In the genomic region with DNA sequence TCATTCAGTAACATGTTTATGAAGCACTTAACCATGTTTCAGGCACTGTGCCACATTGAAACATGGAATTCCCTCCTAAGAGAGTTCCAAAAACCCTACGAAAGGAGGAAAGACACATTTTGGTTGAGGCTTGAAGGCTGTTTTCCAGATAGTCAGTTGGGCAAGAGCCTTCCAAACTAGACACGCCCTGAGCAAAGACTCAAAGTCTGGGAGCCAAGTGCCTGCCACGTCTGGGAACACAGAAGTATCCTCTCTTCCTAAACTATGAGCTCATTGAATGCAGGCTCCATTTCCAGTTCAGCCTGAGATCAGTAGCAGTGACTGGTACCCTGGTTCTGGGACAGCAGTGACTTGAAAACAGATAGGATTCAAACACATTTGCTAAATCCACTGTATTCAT, we compare ENCODE assay signal across 21 cellular contexts.
"Had no signal": no experiment of that assay in that cellular context is flagged by ENCODE, and none has a peak within 500 bp of the region (broad histone marks: within the 10 kb centered on the region; RNA-seq: fewer than 3 reads in every experiment).

No MANE protein-coding gene starts in this region.

- H3K4me1 ChIP-seq: adrenal gland, tibial artery had no signal

- H3K27ac ChIP-seq: adrenal gland, esophagus squamous epithelium, tibial artery had no signal

- H3K9me3 ChIP-seq: adrenal gland, esophagus squamous epithelium, tibial artery had no signal

- DNase-seq: activated CD4-positive, alpha-beta T cell treated with anti-CD3 and anti-CD28 coated beads for 36 hours; activated CD4-positive, alpha-beta T cell treated with anti-CD3 and anti-CD28 coated beads, Interleukin-2, amount 50 U/mL, for 48 hours; activated gamma-delta T cell treated with Interleukin-2 at 50 U/mL for 16 hours; adrenal gland; cerebellar nuclear complex; effector CD4-positive, alpha-beta T cell; esophagus squamous epithelium; heart left ventricle; immature natural killer cell; kidney glomerular epithelial cell; mesendoderm; posterior cingulate gyrus; retina; stimulated activated CD4-positive, alpha-beta T cell treated with anti-CD3 and anti-CD28 coated beads, Interleukin-12 subunit alpha, Interleukin-12 subunit beta, amount 100 ng/mL, for 4 hours; stimulated activated CD4-positive, alpha-beta T cell treated with anti-CD3 and anti-CD28 coated beads, Interleukin-2, amount 100 ng/mL, for 24 hours; stimulated activated naive CD4-positive, alpha-beta T cell treated with Interleukin-2 at 50 U/mL for 16 hours; substantia nigra; T-helper 2 cell had no signal

- ATAC-seq: activated CD4-positive, alpha-beta T cell treated with anti-CD3 and anti-CD28 coated beads for 36 hours; activated naive CD4-positive, alpha-beta T cell treated with anti-CD3 and anti-CD28 coated beads, Interleukin-2, amount 50 U/mL, for 72 hours; heart left ventricle; natural killer cell treated with Interleukin-12 subunit alpha and Interleukin-12 subunit beta and Interleukin-15 and Interleukin-18, amount 100 ng/mL, for 72 hours had no signal

- H3K4me3 ChIP-seq: adrenal gland, esophagus squamous epithelium, heart left ventricle, tibial artery had no signal

- H3K36me3 ChIP-seq: adrenal gland, esophagus squamous epithelium, tibial artery had no signal

- H3K27me3 ChIP-seq: adrenal gland, esophagus squamous epithelium, heart left ventricle, tibial artery had no signal
